ENCODE assay signal across 16 cellular contexts in genomic region chr22:35870517-35871275, GRCh38.
"Had no signal": no experiment of that assay in that cellular context is flagged by ENCODE, and none has a peak within 500 bp of the region (broad histone marks: within the 10 kb centered on the region; RNA-seq: fewer than 3 reads in every experiment).

No MANE protein-coding gene starts in this region.

- H3K4me3 ChIP-seq: adrenal gland, prostate gland, right lobe of liver, testis, upper lobe of right lung had no signal

- H3K4me1 Mint-ChIP-seq: stimulated activated memory B cell treated with anti-CD40 and anti-IgM and Interleukin-4, amounts not matched to agents 10 μg/mL and 1 μg/mL and 100 μg/mL, for 72 hours had no signal

- ATAC-seq: activated CD4-positive, CD25-positive, alpha-beta regulatory T cell treated with anti-CD3 and anti-CD28 coated beads, Interleukin-2, amount 50 U/mL, for 24 hours; activated T-cell treated with anti-CD3 and anti-CD28 coated beads, Interleukin-2, amount 50 U/mL, for 72 hours; effector memory CD8-positive, alpha-beta T cell; stimulated activated memory B cell treated with anti-CD40 and anti-IgM and Interleukin-4, amounts not matched to agents 10 μg/mL and 1 μg/mL and 100 μg/mL, for 72 hours; upper lobe of right lung had no signal

- H3K36me3 Mint-ChIP-seq: stimulated activated memory B cell treated with anti-CD40 and anti-IgM and Interleukin-4, amounts not matched to agents 10 μg/mL and 1 μg/mL and 100 μg/mL, for 72 hours had no signal

- H3K9me3 ChIP-seq: adrenal gland, prostate gland, right lobe of liver, testis, upper lobe of right lung had no signal

- H3K4me1 ChIP-seq: prostate gland, right lobe of liver, testis had no signal

- H3K27me3 ChIP-seq: adrenal gland, right lobe of liver, testis, upper lobe of right lung had no signal

- H3K4me3 Mint-ChIP-seq: activated T-cell treated with anti-CD3 and anti-CD28 coated beads, Interleukin-2, amount 50 U/mL, for 72 hours; effector memory CD8-positive, alpha-beta T cell; neural crest cell; stimulated activated memory B cell treated with anti-CD40 and anti-IgM and Interleukin-4, amounts not matched to agents 10 μg/mL and 1 μg/mL and 100 μg/mL, for 72 hours had no signal

- H3K9me3 Mint-ChIP-seq: effector memory CD8-positive, alpha-beta T cell; neural crest cell had no signal

- H3K36me3 ChIP-seq: adrenal gland, prostate gland, right lobe of liver, upper lobe of right lung had no signal

- DNase-seq: activated CD4-positive, alpha-beta T cell treated with anti-CD3 and anti-CD28 coated beads, Interleukin-2, amount 50 U/mL, for 1 hour; activated effector memory CD4-positive, alpha-beta T cell treated with anti-CD3 and anti-CD28 coated beads, Interleukin-2, amount 50 U/mL, for 16 hours; activated T-cell treated with anti-CD3 and anti-CD28 coated beads, Interleukin-2, amount 50 U/mL, for 72 hours; adrenal gland; effector memory CD8-positive, alpha-beta T cell; hypothalamus; islet precursor cell; right lobe of liver; stimulated activated CD4-positive, alpha-beta T cell treated with anti-CD3 and anti-CD28 coated beads, Interleukin-4, amount 100 ng/mL, for 4 hours; testis; upper lobe of right lung had no signal

- H3K27ac Mint-ChIP-seq: activated naive CD4-positive, alpha-beta T cell treated with anti-CD3 and anti-CD28 coated beads, Interleukin-2, amount 50 U/mL, for 72 hours; activated T-cell treated with anti-CD3 and anti-CD28 coated beads, Interleukin-2, amount 50 U/mL, for 72 hours; effector memory CD8-positive, alpha-beta T cell; stimulated activated memory B cell treated with anti-CD40 and anti-IgM and Interleukin-4, amounts not matched to agents 10 μg/mL and 1 μg/mL and 100 μg/mL, for 72 hours had no signal

- H3K27ac ChIP-seq: adrenal gland, prostate gland, right lobe of liver, testis, upper lobe of right lung had no signal
